ENCODE assay signal across 8 cellular contexts in the genomic region with DNA sequence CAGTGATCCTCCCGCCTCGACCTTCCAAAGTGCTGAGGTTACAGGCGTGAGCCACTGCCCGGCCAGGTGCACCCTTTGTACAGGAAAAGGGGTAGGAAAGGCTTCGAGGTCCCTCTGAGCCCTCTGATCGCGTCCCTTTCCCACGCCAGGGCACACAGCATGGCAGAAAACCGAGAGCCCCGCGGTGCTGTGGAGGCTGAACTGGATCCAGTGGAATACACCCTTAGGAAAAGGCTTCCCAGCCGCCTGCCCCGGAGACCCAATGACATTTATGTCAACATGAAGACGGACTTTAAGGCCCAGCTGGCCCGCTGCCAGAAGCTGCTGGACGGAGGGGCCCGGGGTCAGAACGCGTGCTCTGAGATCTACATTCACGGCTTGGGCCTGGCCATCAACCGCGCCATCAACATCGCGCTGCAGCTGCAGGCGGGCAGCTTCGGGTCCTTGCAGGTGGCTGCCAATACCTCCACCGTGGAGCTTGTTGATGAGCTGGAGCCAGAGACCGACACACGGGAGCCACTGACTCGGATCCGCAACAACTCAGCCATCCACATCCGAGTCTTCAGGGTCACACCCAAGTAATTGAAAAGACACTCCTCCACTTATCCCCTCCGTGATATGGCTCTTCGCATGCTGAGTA. TPM values are rescaled to one million over a fixed set of nuclear protein-coding genes. Genes with fewer than 3 reads are reported as not detected.
DNase-seq lines count a peak whose midpoint lies in the region; ATAC-seq and TF ChIP-seq lines count a peak whose summit lies in the region.

No MANE protein-coding gene starts in this region.

- DNase-seq in HCT116 (ENCODE audit: low read depth, low spot score), result no peak
- DNase-seq in WERI-Rb-1, result no peak
- DNase-seq in heart right ventricle, result no peak
- DNase-seq in NCI-H2196 treated with DMSO at 0.1 percent for 48 hours (lab: John Stamatoyannopoulos, UW; ENCODE audit: unreplicated experiment), result no peak
- DNase-seq in stimulated activated CD4-positive, alpha-beta T cell treated with anti-CD3 and anti-CD28 coated beads, Interleukin-12 subunit alpha, Interleukin-12 subunit beta, amount 100 ng/mL, for 4 hours, result no peak

- no peaks in the 10 kb centered on the region for H3K27me3 ChIP-seq in HCT116 (ENCODE audit: insufficient read depth, low read length)
- no peaks in the 10 kb centered on the region for H3K27me3 ChIP-seq in WERI-Rb-1 (ENCODE audit: insufficient read depth, low read depth, severe bottlenecking)
- no peaks in the 10 kb centered on the region for H3K27me3 ChIP-seq in heart right ventricle
- H3K27me3 ChIP-seq in skeletal muscle tissue (ENCODE audit: control insufficient read depth in 3 of 3, insufficient read depth in 3 of 3, low read length in 3 of 3), result no peaks in the 10 kb centered on the region

- H3K4me3 ChIP-seq in HCT116 (replicated peaks in 1 of 2; ENCODE audit: low read depth in 1 of 2, low read length in 2 of 2), result peak overlapping the region; percentile 76 to 97
- H3K4me3 ChIP-seq in WERI-Rb-1 (ENCODE audit: low read depth, low read length), result peak overlapping the region; percentile 63
- peak overlapping the region; percentile 63 to 95 (median 77) for H3K4me3 ChIP-seq in heart right ventricle
- H3K4me3 ChIP-seq in skeletal muscle tissue (ENCODE audit: low read length in 3 of 3), result peak overlapping the region; percentile 90 to 97 (median 96)

- WGBS in heart right ventricle, 2 donors, result 22 to 24% methylated on average over 34 of the region's 34 CpGs

- intact Hi-C loops in HCT116 (cut with micrococcal nuclease), result loop anchor here (5.0 kb wide), 1 partner anchor 371 kb away; no protein-coding TSS in a partner anchor
- intact Hi-C loops in heart right ventricle (cut with DNase I), result loop anchor here in 4 of 10 donors (1.0 to 10.0 kb wide), 3 partner anchors 94 to 242 kb away; partner anchors contain the start of genes SLC12A9 (in 4 of the 4), MOSPD3 (in 1 of the 4) and SPACDR (in 1 of the 4)

- TF ChIP-seq CTCF in HCT116 (IDR thresholded peaks at IDR 0.05 in 2 of 3, conservative IDR thresholded peaks at IDR 0.05 in 1 of 3; ENCODE audit: borderline replicate concordance in 1 of 3, insufficient read depth in 1 of 3, low read depth in 2 of 3, low read length in 2 of 3) (no peak), WERI-Rb-1 (IDR thresholded peaks at IDR 0.05; ENCODE audit: low read depth, low read length) (no peak), heart right ventricle (IDR thresholded peaks at IDR 0.05) (no peak)

- no peaks in the 10 kb centered on the region for H3K9me2 ChIP-seq in HCT116 (ENCODE audit: insufficient read depth)

- H3K4me2 ChIP-seq in HCT116 (ENCODE audit: low read length), result peak overlapping the region; percentile 91

- peaks cover 8 to 20% of the 10 kb centered on the region in 2 experiments; a peak in 3 of 4 replicates for H3K4me1 ChIP-seq in HCT116 (ENCODE audit: control insufficient read depth in 1 of 2, insufficient read depth in 2 of 2, low read length in 2 of 2)
- H3K4me1 ChIP-seq in heart right ventricle, result peaks cover 4 to 24% (median 17%) of the 10 kb centered on the region in 9 donors
- H3K4me1 ChIP-seq in skeletal muscle tissue (ENCODE audit: control insufficient read depth in 3 of 3, insufficient read depth in 3 of 3, low read length in 3 of 3), result peaks cover 18 to 26% (median 23%) of the 10 kb centered on the region in 3 donors

- TF ChIP-seq RAD21 in HCT116 (IDR thresholded peaks at IDR 0.05; ENCODE audit: low read depth), result no peak

- peaks cover 26% of the 10 kb centered on the region for H3K79me2 ChIP-seq in HCT116 (ENCODE audit: insufficient read depth, low read length)

- ATAC-seq in HCT116 (no peak), heart right ventricle (no peak), GM18519 (IDR thresholded peaks at IDR 0.05; ENCODE audit: low FRiP score, unreplicated experiment) (no peak)
- no peak for ATAC-seq in activated CD4-positive, CD25-positive, alpha-beta regulatory T cell treated with anti-CD3 and anti-CD28 coated beads, Interleukin-2, amount 50 U/mL, for 24 hours

- H4K20me1 ChIP-seq in HCT116 (ENCODE audit: insufficient read depth), result peaks cover 5% of the 10 kb centered on the region; the same call in 1 of the 2 replicates

- H3K36me3 ChIP-seq in HCT116 (ENCODE audit: control insufficient read depth in 1 of 2, insufficient read depth in 2 of 2, low read length in 2 of 2) (peaks cover 4 to 12% of the 10 kb centered on the region in 2 experiments; a peak in 3 of 4 replicates), WERI-Rb-1 (peaks cover 24% of the 10 kb centered on the region), heart right ventricle (peaks cover 0 to 22% (median 0%) of the 10 kb centered on the region in 9 donors), skeletal muscle tissue (ENCODE audit: control insufficient read depth in 3 of 3, insufficient read depth in 3 of 3, low read length in 3 of 3) (peaks cover 0 to 7% (median 7%) of the 10 kb centered on the region in 3 donors)

- TF ChIP-seq POLR2A in HCT116 (IDR thresholded peaks at IDR 0.05; ENCODE audit: borderline replicate concordance, extremely low read depth, insufficient read depth, insufficient read length), result no peak

- H3K9ac ChIP-seq in HCT116 (ENCODE audit: low read length), result peak overlapping the region; percentile 99
- peak overlapping the region; percentile 87 to 96 (median 91) for H3K9ac ChIP-seq in skeletal muscle tissue (ENCODE audit: low read depth in 1 of 3, low read length in 3 of 3)

- BruUV-seq in HCT116 (replicated peaks; lab: Mats Ljungman, UMichigan), result no TSS peak

- H3K27ac ChIP-seq in HCT116 (ENCODE audit: low read depth, low read length) (peak overlapping the region; percentile 95), WERI-Rb-1 (peak overlapping the region; percentile 93), heart right ventricle (peak overlapping the region in 9 of 10 donors; percentile 89 to 99 (median 94)), skeletal muscle tissue (ENCODE audit: low read depth, low read length) (peak overlapping the region; percentile 95)

- RAD21 ChIA-PET in HCT116 (lab: Charles Lee; ENCODE audit: low non-redundant PET in 1 of 2, low total read pairs in 2 of 2, uncharacterized antibody in 2 of 2, unreplicated experiment in 2 of 2), result interaction anchor here in 1 of 2 experiments (1.2 to 1.7 kb wide), 3 partner anchors 83 to 147 kb away, joined by 3 to 4 read pairs (median 4); partner anchors contain the start of gene EPHB4

- CTCF ChIA-PET in HCT116 (lab: Charles Lee), result interaction anchor here (0.6 to 2.5 kb wide), 4 partner anchors 14 to 411 kb away, joined by 5 to 34 read pairs (median 16); partner anchors contain the start of genes EPHB4 and GIGYF1

- H3K9me3 ChIP-seq in HCT116 (ENCODE audit: control insufficient read depth in 1 of 2, insufficient read depth in 1 of 2, low read depth in 1 of 2, low read length in 2 of 2), result no peaks in the 10 kb centered on the region
- H3K9me3 ChIP-seq in WERI-Rb-1 (ENCODE audit: severe bottlenecking), result no peaks in the 10 kb centered on the region
- H3K9me3 ChIP-seq in heart right ventricle, result no peaks in the 10 kb centered on the region
- no peaks in the 10 kb centered on the region for H3K9me3 ChIP-seq in skeletal muscle tissue (ENCODE audit: control insufficient read depth in 3 of 3, low read length in 3 of 3)

- POLR2A ChIA-PET in HCT116 (lab: Charles Lee), result no interaction called here

- H2AFZ ChIP-seq in HCT116 (ENCODE audit: low read depth, low read length, poor library complexity, severe bottlenecking), result no peak overlapping the region

TF ChIP-seq in HCT116, 20 proteins besides CTCF, POLR2A, EP300 and RAD21 (continues in another document):
- TF ChIP-seq, protein P1, sequence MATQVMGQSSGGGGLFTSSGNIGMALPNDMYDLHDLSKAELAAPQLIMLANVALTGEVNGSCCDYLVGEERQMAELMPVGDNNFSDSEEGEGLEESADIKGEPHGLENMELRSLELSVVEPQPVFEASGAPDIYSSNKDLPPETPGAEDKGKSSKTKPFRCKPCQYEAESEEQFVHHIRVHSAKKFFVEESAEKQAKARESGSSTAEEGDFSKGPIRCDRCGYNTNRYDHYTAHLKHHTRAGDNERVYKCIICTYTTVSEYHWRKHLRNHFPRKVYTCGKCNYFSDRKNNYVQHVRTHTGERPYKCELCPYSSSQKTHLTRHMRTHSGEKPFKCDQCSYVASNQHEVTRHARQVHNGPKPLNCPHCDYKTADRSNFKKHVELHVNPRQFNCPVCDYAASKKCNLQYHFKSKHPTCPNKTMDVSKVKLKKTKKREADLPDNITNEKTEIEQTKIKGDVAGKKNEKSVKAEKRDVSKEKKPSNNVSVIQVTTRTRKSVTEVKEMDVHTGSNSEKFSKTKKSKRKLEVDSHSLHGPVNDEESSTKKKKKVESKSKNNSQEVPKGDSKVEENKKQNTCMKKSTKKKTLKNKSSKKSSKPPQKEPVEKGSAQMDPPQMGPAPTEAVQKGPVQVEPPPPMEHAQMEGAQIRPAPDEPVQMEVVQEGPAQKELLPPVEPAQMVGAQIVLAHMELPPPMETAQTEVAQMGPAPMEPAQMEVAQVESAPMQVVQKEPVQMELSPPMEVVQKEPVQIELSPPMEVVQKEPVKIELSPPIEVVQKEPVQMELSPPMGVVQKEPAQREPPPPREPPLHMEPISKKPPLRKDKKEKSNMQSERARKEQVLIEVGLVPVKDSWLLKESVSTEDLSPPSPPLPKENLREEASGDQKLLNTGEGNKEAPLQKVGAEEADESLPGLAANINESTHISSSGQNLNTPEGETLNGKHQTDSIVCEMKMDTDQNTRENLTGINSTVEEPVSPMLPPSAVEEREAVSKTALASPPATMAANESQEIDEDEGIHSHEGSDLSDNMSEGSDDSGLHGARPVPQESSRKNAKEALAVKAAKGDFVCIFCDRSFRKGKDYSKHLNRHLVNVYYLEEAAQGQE (IDR thresholded peaks at IDR 0.05; ENCODE audit: low read depth), result no peak
- TF ChIP-seq EZH2 (IDR thresholded peaks at IDR 0.05), result no peak

RNA-seq across cellular contexts. Expression of gene POP7, which starts 0.9 kb away (rescaled TPM):
- total RNA-seq in HCT116 (2021; ENCODE audit: unreplicated experiment), result 67.5 TPM
- polyA plus RNA-seq in HCT116 (2012), result 61.4 and 77.5 TPM in 2 replicates
- 10 to 100 TPM; 23.2 to 34.9 (median 25.3) TPM for total RNA-seq in heart right ventricle
- 10 to 100 TPM; 35.5 to 71.5 TPM for polyA plus RNA-seq in heart right ventricle
- 27.7 TPM for total RNA-seq in skeletal muscle tissue

RNA-seq across cellular contexts. Expression of gene GIGYF1, which starts 12.7 kb away (rescaled TPM):
- 59.7 TPM for total RNA-seq in HCT116 (2021; ENCODE audit: unreplicated experiment)
- polyA plus RNA-seq in HCT116 (2012), result 24.5 and 26.8 TPM in 2 replicates
- 10 to 100 TPM; 20.5 to 33.9 (median 24.2) TPM for total RNA-seq in heart right ventricle
- 10 to 100 TPM in 1 of 2 donors, 1 to 10 TPM in 1; 9.4 to 47.3 TPM for polyA plus RNA-seq in heart right ventricle
- 12.0 TPM for total RNA-seq in skeletal muscle tissue

RNA-seq across cellular contexts. Expression of gene EPO, which starts 13.5 kb away (rescaled TPM):
- total RNA-seq in HCT116 (2021; ENCODE audit: unreplicated experiment) (0.30 TPM), heart right ventricle (under 1 TPM in 1 of 10 donors, not detected in 9; 0.23 TPM), skeletal muscle tissue (not detected)
- polyA plus RNA-seq in HCT116 (2012), result 0.05 and 0.10 TPM in 2 replicates
- not detected for polyA plus RNA-seq in heart right ventricle

RNA-seq across cellular contexts. Expression of gene ZAN, which starts 26.6 kb away (rescaled TPM):
- not detected for total RNA-seq in HCT116 (2021; ENCODE audit: unreplicated experiment)
- 0.01 TPM in 2 replicates for polyA plus RNA-seq in HCT116 (2012)
- not detected for total RNA-seq in heart right ventricle
- polyA plus RNA-seq in heart right ventricle, result not detected
- not detected for total RNA-seq in skeletal muscle tissue

RNA-seq across cellular contexts. Expression of gene GNB2, which starts 33.3 kb away (rescaled TPM):
- total RNA-seq in HCT116 (2021; ENCODE audit: unreplicated experiment), result 246 TPM
- polyA plus RNA-seq in HCT116 (2012), result 302 and 394 TPM in 2 replicates
- 100 to 1,000 TPM in 7 of 10 donors, 10 to 100 TPM in 3; 91.6 to 150 (median 106) TPM for total RNA-seq in heart right ventricle
- 100 to 1,000 TPM in 1 of 2 donors, 10 to 100 TPM in 1; 32.8 to 227 TPM for polyA plus RNA-seq in heart right ventricle
- total RNA-seq in skeletal muscle tissue, result 48.5 TPM
